ENCODE assay signal across 1 cellular context in genomic region chr20:62182469-62183425, GRCh38.
A peak's percentile ranks its signal among the peaks of the same experiment; 100 is the strongest.
TF ChIP-seq lines count a peak whose summit lies in the region.

Gene MTG2 (plus strand): TSS chr20:62183028. CDS start chr20:62193421, 10,393 bp downstream.

TF ChIP-seq in HepG2, 621 proteins besides CTCF, POLR2A, EP300 and RAD21 (continued from another document and continues in another):
- TF ChIP-seq ZHX2 (IDR thresholded peaks at IDR 0.05; ENCODE audit: low read depth) (peak; percentile 93), ZHX2 (CRISPR knock-in tag; IDR thresholded peaks at IDR 0.05; ENCODE audit: borderline replicate concordance) (peak; percentile 97), IKZF4 (CRISPR knock-in tag; IDR thresholded peaks at IDR 0.05; ENCODE audit: borderline replicate concordance, low read depth, not compliant biosample characterization) (peak; percentile 82), ZNF672 (CRISPR knock-in tag; IDR thresholded peaks at IDR 0.05) (0 out of 2 replicates have a peak, but pooled peaks have one; percentile 92), ZNF777 (CRISPR knock-in tag; IDR thresholded peaks at IDR 0.05) (peak; percentile 86), ZNF124 (CRISPR knock-in tag; IDR thresholded peaks at IDR 0.05) (peak; percentile 98), SAFB2 (CRISPR knock-in tag; IDR thresholded peaks at IDR 0.05; ENCODE audit: borderline replicate concordance, low read depth) (peak; percentile 99), ZNF317 (CRISPR knock-in tag; IDR thresholded peaks at IDR 0.05) (peak; percentile 86), MAX (IDR thresholded peaks at IDR 0.05) (peak; percentile 95), HIC2 (CRISPR knock-in tag; IDR thresholded peaks at IDR 0.05; ENCODE audit: low read depth) (0 out of 2 replicates have a peak, but pooled peaks have one; percentile 82), RBM39 (IDR thresholded peaks at IDR 0.05; ENCODE audit: low read depth, low read length, poor library complexity, severe bottlenecking) (peak; percentile 99), ZNF121 (CRISPR knock-in tag; IDR thresholded peaks at IDR 0.05) (peak; percentile 73), ZNF598 (CRISPR knock-in tag; IDR thresholded peaks at IDR 0.05; ENCODE audit: borderline replicate concordance) (peak; percentile 97; the same call in 1 of the 2 replicates), KDM5A (IDR thresholded peaks at IDR 0.05; ENCODE audit: borderline replicate concordance, low read length) (peak; percentile 97), NRL (CRISPR knock-in tag; IDR thresholded peaks at IDR 0.05; ENCODE audit: borderline replicate concordance) (peak; percentile 96), ZNF510 (CRISPR knock-in tag; IDR thresholded peaks at IDR 0.05; ENCODE audit: low read depth) (peak; percentile 95; the same call in 1 of the 2 replicates), YEATS4 (CRISPR knock-in tag; IDR thresholded peaks at IDR 0.05; ENCODE audit: borderline replicate concordance) (peak; percentile 99), HMGA1 (CRISPR knock-in tag; conservative IDR thresholded peaks at IDR 0.05) (no peak), KAT8 (CRISPR knock-in tag; IDR thresholded peaks at IDR 0.05) (peak; percentile 100), ZNF263 (CRISPR knock-in tag; IDR thresholded peaks at IDR 0.05) (peak; percentile 84), ATRX (CRISPR knock-in tag; IDR thresholded peaks at IDR 0.05; ENCODE audit: borderline replicate concordance) (no peak), ZBTB7A (CRISPR knock-in tag; IDR thresholded peaks at IDR 0.05) (peak; percentile 93), ESRRA (CRISPR knock-in tag; IDR thresholded peaks at IDR 0.05; ENCODE audit: low read depth) (peak; percentile 96), TBL1XR1 (IDR thresholded peaks at IDR 0.05; ENCODE audit: borderline replicate concordance, low read length, partially characterized antibody) (peak; percentile 64), NFAT5 (CRISPR knock-in tag; IDR thresholded peaks at IDR 0.05) (peak; percentile 93), POLR2AphosphoS2 (IDR thresholded peaks at IDR 0.05; ENCODE audit: low read depth, low read length) (peak; percentile 92), ZNF225 (CRISPR knock-in tag; IDR thresholded peaks at IDR 0.05) (peak; percentile 98), ZNF512 (CRISPR knock-in tag; IDR thresholded peaks at IDR 0.05) (peak; percentile 88; the same call in 1 of the 2 replicates), GLMP (CRISPR knock-in tag; IDR thresholded peaks at IDR 0.05; ENCODE audit: borderline replicate concordance) (peak; percentile 33; the same call in 1 of the 2 replicates), ARID4A (CRISPR knock-in tag; IDR thresholded peaks at IDR 0.05; ENCODE audit: borderline replicate concordance) (peak; percentile 100), CEBPG (CRISPR knock-in tag; IDR thresholded peaks at IDR 0.05) (0 out of 2 replicates have a peak, but pooled peaks have one; percentile 26), GATA4 (IDR thresholded peaks at IDR 0.05; ENCODE audit: borderline replicate concordance, low read depth) (peak; percentile 94), ZNF276 (CRISPR knock-in tag; IDR thresholded peaks at IDR 0.05; ENCODE audit: low read depth) (peak; percentile 95), ZEB1 (IDR thresholded peaks at IDR 0.05; ENCODE audit: insufficient replicate concordance, low read depth) (peak; percentile 18)
